In the genomic region with DNA sequence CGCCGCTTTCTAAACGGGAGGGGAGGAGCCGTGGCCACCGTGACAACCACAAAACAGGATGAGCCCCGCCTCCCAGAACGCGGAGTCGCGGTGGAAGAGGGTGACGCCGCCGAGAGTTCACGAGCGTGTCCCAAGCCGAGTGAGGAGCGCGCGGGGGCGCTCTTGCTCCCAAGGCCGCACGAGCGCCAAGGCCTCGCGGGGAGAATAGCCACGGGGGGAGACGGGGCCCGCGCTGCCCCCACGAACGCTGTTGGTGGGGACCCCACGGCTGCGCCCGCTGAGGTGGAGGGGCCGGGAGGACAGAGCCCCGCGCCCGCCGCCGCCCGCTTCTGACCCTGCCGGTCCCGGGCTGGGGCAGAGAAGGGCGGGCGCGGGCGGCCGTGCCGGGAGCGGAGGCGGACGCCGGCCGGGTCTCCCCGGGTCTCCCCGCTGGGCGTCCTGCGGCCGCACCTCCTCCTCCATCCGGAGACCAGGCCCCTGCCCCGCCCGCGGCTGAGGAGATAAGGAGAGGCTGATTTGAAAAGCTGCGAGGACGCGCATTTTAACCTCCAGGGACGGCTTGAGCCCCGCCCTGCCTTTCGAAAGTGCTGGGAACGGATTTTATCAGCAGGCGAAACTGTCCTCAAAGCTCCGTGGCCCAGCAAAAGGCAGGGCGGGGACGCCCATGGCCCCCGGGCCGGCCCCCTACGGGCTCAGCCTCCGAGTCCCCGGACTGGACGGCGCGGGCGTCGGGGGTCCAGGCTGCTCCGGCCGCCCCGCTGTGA, we compare ENCODE assay signal across 8 cellular contexts. TPM values are rescaled to one million over a fixed set of nuclear protein-coding genes. Genes with fewer than 3 reads are reported as not detected.
A peak's percentile ranks its signal among the peaks of the same experiment; 100 is the strongest.
DNase-seq lines count a peak whose midpoint lies in the region; ATAC-seq and TF ChIP-seq lines count a peak whose summit lies in the region.

No MANE protein-coding gene starts in this region.

- no peak for TF ChIP-seq POLR2A in NB4 (IDR thresholded peaks at IDR 0.05; ENCODE audit: extremely low read depth, insufficient read length)

- H3K4me3 ChIP-seq in NB4 (ENCODE audit: low read depth, low read length) (no peak overlapping the region), epithelial cell of proximal tubule (ENCODE audit: low read depth, low read length) (peak overlapping the region; percentile 49), tibial artery (peak overlapping the region; percentile 39 to 56)

- peaks cover 0 to 69% of the 10 kb centered on the region in 2 donors for H3K27me3 ChIP-seq in tibial artery

- DNase-seq in DMS53 treated with DMSO at 0.1 percent for 48 hours (lab: John Stamatoyannopoulos, UW; ENCODE audit: unreplicated experiment), result peak; percentile 49
- peak; percentile 90 for DNase-seq in NB4 (ENCODE audit: low read depth)
- peak; percentile 55 for DNase-seq in activated CD8-positive, alpha-beta memory T cell treated with anti-CD3 and anti-CD28 coated beads, Interleukin-2, amount 50 U/mL, for 4 hours
- DNase-seq in epithelial cell of proximal tubule (ENCODE audit: low read depth), result no peak
- peak; percentile 53 for DNase-seq in mucosa of gallbladder (ENCODE audit: low spot score)
- peak; percentile 52 to 71 for DNase-seq in tibial artery

- no peaks in the 10 kb centered on the region for H3K36me3 ChIP-seq in tibial artery

- H3K4me1 ChIP-seq in tibial artery, result peaks cover 0 to 40% (median 28%) of the 10 kb centered on the region in 4 donors

- H3K9me3 ChIP-seq in tibial artery, result no peaks in the 10 kb centered on the region

- intact Hi-C loops in tibial artery (cut with DNase I; ENCODE audit: low total_unique reads), result no loop called here

- H3K27ac ChIP-seq in tibial artery, result no peak overlapping the region

- TF ChIP-seq CTCF in NB4 (IDR thresholded peaks at IDR 0.05; ENCODE audit: low read depth, low read length) (peak; percentile 39), epithelial cell of proximal tubule (conservative IDR thresholded peaks at IDR 0.05; ENCODE audit: low read depth, low read length) (peak; percentile 45), tibial artery (IDR thresholded peaks at IDR 0.05) (peak in 1 of 2 experiments; percentile 7)

- ATAC-seq in GM21825 (IDR thresholded peaks at IDR 0.05; ENCODE audit: unreplicated experiment) (no peak), GM21717 (IDR thresholded peaks at IDR 0.05; ENCODE audit: unreplicated experiment) (no peak)

RNA-seq across cellular contexts. Expression of a gene that starts 3.8 kb away (rescaled TPM):
- total RNA-seq in epithelial cell of proximal tubule (not detected in 2 replicates), mucosa of gallbladder (7.6 TPM)
